33 cellular contexts compared by ENCODE assay signal in genomic region chr2:30620102-30620501, GRCh38.
"Had no signal": no experiment of that assay in that cellular context is flagged by ENCODE, and none has a peak within 500 bp of the region (broad histone marks: within the 10 kb centered on the region; RNA-seq: fewer than 3 reads in every experiment).

No MANE protein-coding gene starts in this region.

- ATAC-seq: activated CD8-positive, alpha-beta memory T cell treated with anti-CD3 and anti-CD28 coated beads, Interleukin-2, amount 10 ng/mL, durations not matched to agents 7 days and 5 days; PC-3 had no signal

- H3K36me3 ChIP-seq: ascending aorta, cardiac muscle cell, SJCRH30 had no signal

- H3K9me3 ChIP-seq: ascending aorta, SJCRH30 had no signal

- H3K4me3 ChIP-seq: ascending aorta, cardiac muscle cell, SJCRH30, SK-N-MC had no signal

- H3K27me3 ChIP-seq: ascending aorta, cardiac muscle cell, SJCRH30 had no signal

- DNase-seq: activated CD4-positive, alpha-beta memory T cell treated with anti-CD3 and anti-CD28 coated beads, Interleukin-2, amount 10 ng/mL, durations not matched to agents 7 days and 5 days; activated CD4-positive, alpha-beta T cell treated with anti-CD3 and anti-CD28 coated beads for 1 hour; activated CD4-positive, alpha-beta T cell treated with anti-CD3 and anti-CD28 coated beads for 48 hours; activated CD4-positive, CD25-positive, alpha-beta regulatory T cell; activated CD8-positive, alpha-beta memory T cell treated with anti-CD3 and anti-CD28 coated beads for 24 hours; activated CD8-positive, alpha-beta memory T cell treated with anti-CD3 and anti-CD28 coated beads, Interleukin-2, amount 10 ng/mL, durations not matched to agents 7 days and 5 days; activated CD8-positive, alpha-beta memory T cell treated with anti-CD3 and anti-CD28 coated beads, Interleukin-2, amount 50 U/mL, for 48 hours; activated effector memory CD4-positive, alpha-beta T cell treated with Interleukin-2 at 50 U/mL for 16 hours; activated naive CD4-positive, alpha-beta T cell treated with anti-CD3 and anti-CD28 coated beads, Interleukin-2, amount 10 ng/mL, durations not matched to agents 7 days and 5 days; activated naive CD8-positive, alpha-beta T cell treated with anti-CD3 and anti-CD28 coated beads, Interleukin-2, amount 10 ng/mL, durations not matched to agents 7 days and 5 days; activated T-cell treated with anti-CD3 and anti-CD28 coated beads, Interleukin-2, amount 50 U/mL, for 48 hours; amygdala; KG1; MM.1S; MV-4-11; NCI-H1092; NCI-H1436 treated with DMSO at 0.1 percent for 48 hours; NCI-H1694 treated with DMSO at 0.1 percent for 48 hours; NCI-H2029; NCI-H2171; NCI-H510A; NCI-H526; NCI-H748 treated with DMSO at 0.1 percent for 48 hours; NK-92 treated with Interleukin-12 subunit alpha and Interleukin-12 subunit beta, amount 100 ng/mL, for 24 hours; PC-3; SHP77; SJCRH30; T1000; WERI-Rb-1 had no signal

- H3K4me1 ChIP-seq: ascending aorta, SJCRH30 had no signal

- H3K27ac ChIP-seq: ascending aorta, cardiac muscle cell, RWPE1, SJCRH30, SK-N-MC, WERI-Rb-1 had no signal
